Comparison of ENCODE assay signal across 19 cellular contexts in the genomic region with DNA sequence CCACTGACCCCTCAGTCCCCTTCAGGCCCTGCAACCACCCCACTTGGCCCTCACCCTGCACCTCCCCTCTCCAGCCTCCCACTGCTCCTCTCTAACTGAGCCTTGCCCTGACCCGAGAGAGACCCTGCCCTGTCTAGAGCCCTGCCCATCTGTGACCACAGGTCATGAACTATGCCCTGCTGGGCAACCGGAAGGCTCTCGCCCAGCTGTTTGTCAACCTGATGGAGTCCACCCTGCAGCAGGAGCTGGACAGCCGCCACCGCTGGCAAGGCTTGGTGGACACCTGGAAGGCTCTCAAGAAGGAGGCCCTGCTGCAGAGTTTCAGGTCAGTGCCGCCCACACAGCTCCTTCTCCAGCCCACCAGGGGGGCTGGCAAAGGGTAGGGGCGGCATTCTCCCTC.
"Had no signal": no experiment of that assay in that cellular context is flagged by ENCODE, and none has a peak within 500 bp of the region (broad histone marks: within the 10 kb centered on the region; RNA-seq: fewer than 3 reads in every experiment).

No MANE protein-coding gene starts in this region.

- H3K27me3 ChIP-seq: hepatocyte, sigmoid colon, stomach, transverse colon had no signal

- H3K27ac ChIP-seq: coronary artery, hepatocyte, sigmoid colon, skin epidermis, stomach, thoracic aorta, transverse colon had no signal

- H3K4me3 Mint-ChIP-seq: endodermal cell, nephron had no signal

- H3K9me3 Mint-ChIP-seq: endodermal cell, nephron had no signal

- H3K27ac Mint-ChIP-seq: endodermal cell, nephron had no signal

- DNase-seq: effector CD4-positive, alpha-beta T cell; endodermal cell; erythroblast; foreskin melanocyte; head of caudate nucleus; kidney; left cardiac atrium; mucosa of descending colon; posterior cingulate gyrus; sigmoid colon; stimulated activated CD4-positive, alpha-beta T cell treated with anti-CD3 and anti-CD28 coated beads, Interleukin-12 subunit alpha, Interleukin-12 subunit beta, amount 100 ng/mL, for 4 hours; stimulated activated naive CD4-positive, alpha-beta T cell; stomach; transverse colon had no signal

- H3K4me1 ChIP-seq: sigmoid colon, stomach, transverse colon had no signal

- H3K4me3 ChIP-seq: coronary artery, hepatocyte, mucosa of descending colon, sigmoid colon, skin epidermis, stomach, thoracic aorta, transverse colon had no signal

- H3K9me3 ChIP-seq: mucosa of descending colon, sigmoid colon, stomach, thoracic aorta, transverse colon had no signal

- H3K4me1 Mint-ChIP-seq: nephron had no signal
